2 cellular contexts compared by ENCODE assay signal in the genomic region with DNA sequence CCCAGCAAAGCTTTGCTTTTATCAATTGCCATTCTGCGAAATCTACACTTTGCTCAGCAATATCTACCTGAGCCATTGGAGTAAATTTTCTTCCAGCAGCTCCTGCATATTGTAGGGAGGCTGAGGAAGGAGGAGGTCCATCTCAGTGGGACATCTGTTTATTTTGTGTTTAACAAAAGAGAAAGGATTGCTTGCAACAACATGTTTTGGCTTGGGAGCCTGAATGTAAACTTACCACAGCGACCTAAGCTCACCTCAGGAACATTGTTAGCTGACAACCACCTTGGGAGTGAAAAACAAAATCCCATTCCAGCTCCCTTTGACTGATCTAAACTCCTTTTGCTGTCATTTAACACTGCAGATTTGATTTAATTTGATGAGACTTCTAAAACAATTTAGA.
TF ChIP-seq lines count a peak whose summit lies in the region.

No MANE protein-coding gene starts in this region.

TF ChIP-seq in GM23338, 12 proteins besides CTCF, POLR2A, EP300 and RAD21 (continued from another document):
- TF ChIP-seq, protein P1, sequence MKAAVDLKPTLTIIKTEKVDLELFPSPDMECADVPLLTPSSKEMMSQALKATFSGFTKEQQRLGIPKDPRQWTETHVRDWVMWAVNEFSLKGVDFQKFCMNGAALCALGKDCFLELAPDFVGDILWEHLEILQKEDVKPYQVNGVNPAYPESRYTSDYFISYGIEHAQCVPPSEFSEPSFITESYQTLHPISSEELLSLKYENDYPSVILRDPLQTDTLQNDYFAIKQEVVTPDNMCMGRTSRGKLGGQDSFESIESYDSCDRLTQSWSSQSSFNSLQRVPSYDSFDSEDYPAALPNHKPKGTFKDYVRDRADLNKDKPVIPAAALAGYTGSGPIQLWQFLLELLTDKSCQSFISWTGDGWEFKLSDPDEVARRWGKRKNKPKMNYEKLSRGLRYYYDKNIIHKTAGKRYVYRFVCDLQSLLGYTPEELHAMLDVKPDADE (IDR thresholded peaks at IDR 0.05), result no peak
- TF ChIP-seq, protein P2, sequence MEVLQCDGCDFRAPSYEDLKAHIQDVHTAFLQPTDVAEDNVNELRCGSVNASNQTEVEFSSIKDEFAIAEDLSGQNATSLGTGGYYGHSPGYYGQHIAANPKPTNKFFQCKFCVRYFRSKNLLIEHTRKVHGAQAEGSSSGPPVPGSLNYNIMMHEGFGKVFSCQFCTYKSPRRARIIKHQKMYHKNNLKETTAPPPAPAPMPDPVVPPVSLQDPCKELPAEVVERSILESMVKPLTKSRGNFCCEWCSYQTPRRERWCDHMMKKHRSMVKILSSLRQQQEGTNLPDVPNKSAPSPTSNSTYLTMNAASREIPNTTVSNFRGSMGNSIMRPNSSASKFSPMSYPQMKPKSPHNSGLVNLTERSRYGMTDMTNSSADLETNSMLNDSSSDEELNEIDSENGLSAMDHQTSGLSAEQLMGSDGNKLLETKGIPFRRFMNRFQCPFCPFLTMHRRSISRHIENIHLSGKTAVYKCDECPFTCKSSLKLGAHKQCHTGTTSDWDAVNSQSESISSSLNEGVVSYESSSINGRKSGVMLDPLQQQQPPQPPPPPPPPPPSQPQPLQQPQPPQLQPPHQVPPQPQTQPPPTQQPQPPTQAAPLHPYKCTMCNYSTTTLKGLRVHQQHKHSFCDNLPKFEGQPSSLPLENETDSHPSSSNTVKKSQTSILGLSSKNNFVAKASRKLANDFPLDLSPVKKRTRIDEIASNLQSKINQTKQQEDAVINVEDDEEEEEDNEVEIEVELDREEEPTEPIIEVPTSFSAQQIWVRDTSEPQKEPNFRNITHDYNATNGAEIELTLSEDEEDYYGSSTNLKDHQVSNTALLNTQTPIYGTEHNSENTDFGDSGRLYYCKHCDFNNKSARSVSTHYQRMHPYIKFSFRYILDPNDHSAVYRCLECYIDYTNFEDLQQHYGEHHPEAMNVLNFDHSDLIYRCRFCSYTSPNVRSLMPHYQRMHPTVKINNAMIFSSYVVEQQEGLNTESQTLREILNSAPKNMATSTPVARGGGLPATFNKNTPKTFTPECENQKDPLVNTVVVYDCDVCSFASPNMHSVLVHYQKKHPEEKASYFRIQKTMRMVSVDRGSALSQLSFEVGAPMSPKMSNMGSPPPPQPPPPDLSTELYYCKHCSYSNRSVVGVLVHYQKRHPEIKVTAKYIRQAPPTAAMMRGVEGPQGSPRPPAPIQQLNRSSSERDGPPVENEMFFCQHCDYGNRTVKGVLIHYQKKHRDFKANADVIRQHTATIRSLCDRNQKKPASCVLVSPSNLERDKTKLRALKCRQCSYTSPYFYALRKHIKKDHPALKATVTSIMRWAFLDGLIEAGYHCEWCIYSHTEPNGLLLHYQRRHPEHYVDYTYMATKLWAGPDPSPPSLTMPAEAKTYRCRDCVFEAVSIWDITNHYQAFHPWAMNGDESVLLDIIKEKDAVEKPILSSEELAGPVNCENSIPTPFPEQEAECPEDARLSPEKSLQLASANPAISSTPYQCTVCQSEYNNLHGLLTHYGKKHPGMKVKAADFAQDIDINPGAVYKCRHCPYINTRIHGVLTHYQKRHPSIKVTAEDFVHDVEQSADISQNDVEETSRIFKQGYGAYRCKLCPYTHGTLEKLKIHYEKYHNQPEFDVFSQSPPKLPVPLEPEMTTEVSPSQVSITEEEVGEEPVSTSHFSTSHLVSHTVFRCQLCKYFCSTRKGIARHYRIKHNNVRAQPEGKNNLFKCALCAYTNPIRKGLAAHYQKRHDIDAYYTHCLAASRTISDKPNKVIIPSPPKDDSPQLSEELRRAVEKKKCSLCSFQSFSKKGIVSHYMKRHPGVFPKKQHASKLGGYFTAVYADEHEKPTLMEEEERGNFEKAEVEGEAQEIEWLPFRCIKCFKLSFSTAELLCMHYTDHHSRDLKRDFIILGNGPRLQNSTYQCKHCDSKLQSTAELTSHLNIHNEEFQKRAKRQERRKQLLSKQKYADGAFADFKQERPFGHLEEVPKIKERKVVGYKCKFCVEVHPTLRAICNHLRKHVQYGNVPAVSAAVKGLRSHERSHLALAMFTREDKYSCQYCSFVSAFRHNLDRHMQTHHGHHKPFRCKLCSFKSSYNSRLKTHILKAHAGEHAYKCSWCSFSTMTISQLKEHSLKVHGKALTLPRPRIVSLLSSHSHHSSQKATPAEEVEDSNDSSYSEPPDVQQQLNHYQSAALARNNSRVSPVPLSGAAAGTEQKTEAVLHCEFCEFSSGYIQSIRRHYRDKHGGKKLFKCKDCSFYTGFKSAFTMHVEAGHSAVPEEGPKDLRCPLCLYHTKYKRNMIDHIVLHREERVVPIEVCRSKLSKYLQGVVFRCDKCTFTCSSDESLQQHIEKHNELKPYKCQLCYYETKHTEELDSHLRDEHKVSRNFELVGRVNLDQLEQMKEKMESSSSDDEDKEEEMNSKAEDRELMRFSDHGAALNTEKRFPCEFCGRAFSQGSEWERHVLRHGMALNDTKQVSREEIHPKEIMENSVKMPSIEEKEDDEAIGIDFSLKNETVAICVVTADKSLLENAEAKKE (CRISPR knock-in tag; IDR thresholded peaks at IDR 0.05), result peak; percentile 47; the same call in 1 of the 2 replicates
- no peak for TF ChIP-seq CREB1 (CRISPR knock-in tag; IDR thresholded peaks at IDR 0.05; ENCODE audit: low read depth)

TF ChIP-seq in HEK293, 187 proteins besides CTCF, POLR2A, EP300 and RAD21 (continued from another document):
- peak; percentile 25; the same call in 1 of the 2 replicates for TF ChIP-seq WT1 (tag by site-specific recombination; IDR thresholded peaks at IDR 0.05)
- no peak for TF ChIP-seq ZNF350 (tag by site-specific recombination; IDR thresholded peaks at IDR 0.05)
